Comparison of ENCODE assay signal across 8 cellular contexts in the genomic region with DNA sequence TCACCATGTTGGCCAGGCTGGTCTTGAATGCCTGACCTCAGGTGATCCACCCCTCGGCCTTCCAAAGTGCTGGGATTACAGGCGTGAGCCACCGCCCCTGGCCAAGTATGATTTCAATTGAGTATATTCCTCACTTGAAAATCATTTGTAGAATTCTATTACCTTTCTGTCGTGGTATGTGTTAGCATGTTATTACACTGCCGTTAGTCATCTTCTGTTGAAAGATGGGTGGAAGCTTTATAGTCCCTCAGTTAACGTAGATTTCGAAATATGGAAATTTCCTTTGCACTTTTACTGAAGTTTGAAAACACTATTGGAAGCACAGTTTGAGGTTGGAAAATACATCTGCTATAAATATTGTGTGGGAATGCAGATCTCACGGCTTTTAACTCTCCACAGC. TPM values are rescaled to one million over a fixed set of nuclear protein-coding genes. Genes with fewer than 3 reads are reported as not detected.
A peak's percentile ranks its signal among the peaks of the same experiment; 100 is the strongest.
DNase-seq lines count a peak whose midpoint lies in the region; ATAC-seq and TF ChIP-seq lines count a peak whose summit lies in the region.

No MANE protein-coding gene starts in this region.

- no peak overlapping the region for H3K4me2 ChIP-seq in hepatocyte
- no peak overlapping the region for H3K4me2 ChIP-seq in OCI-LY7 (ENCODE audit: low read length)

- H3K4me3 Mint-ChIP-seq in stimulated activated memory B cell treated with anti-CD40 and anti-IgM and Interleukin-4, amounts not matched to agents 10 μg/mL and 1 μg/mL and 100 μg/mL, for 72 hours: no peak overlapping the region

- H4K20me1 ChIP-seq in hepatocyte (ENCODE audit: insufficient read depth, poor library complexity, severe bottlenecking): no peaks in the 10 kb centered on the region
- no peaks in the 10 kb centered on the region for H4K20me1 ChIP-seq in OCI-LY7 (ENCODE audit: insufficient read depth, low read length)

- H3K27ac Mint-ChIP-seq in activated naive CD4-positive, alpha-beta T cell treated with anti-CD3 and anti-CD28 coated beads, Interleukin-2, amount 50 U/mL, for 72 hours: peak overlapping the region; percentile 94 to 96
- H3K27ac Mint-ChIP-seq in stimulated activated memory B cell treated with anti-CD40 and anti-IgM and Interleukin-4, amounts not matched to agents 10 μg/mL and 1 μg/mL and 100 μg/mL, for 72 hours: no peak overlapping the region

- POLR2A ChIA-PET in OCI-LY7 (lab: Charles Lee): interaction anchor here (0.6 kb wide), 1 partner anchor 290 kb away, joined by 3 read pairs; no protein-coding TSS in a partner anchor

- no peaks in the 10 kb centered on the region for H3K79me2 ChIP-seq in hepatocyte
- no peaks in the 10 kb centered on the region for H3K79me2 ChIP-seq in OCI-LY7 (ENCODE audit: insufficient read depth, low read depth, low read length)

- no peaks in the 10 kb centered on the region for H3K9me3 Mint-ChIP-seq in activated naive CD4-positive, alpha-beta T cell treated with anti-CD3 and anti-CD28 coated beads, Interleukin-2, amount 50 U/mL, for 72 hours
- H3K9me3 Mint-ChIP-seq in stimulated activated memory B cell treated with anti-CD40 and anti-IgM and Interleukin-4, amounts not matched to agents 10 μg/mL and 1 μg/mL and 100 μg/mL, for 72 hours: no peaks in the 10 kb centered on the region

- H3K27me3 ChIP-seq in hepatocyte: no peaks in the 10 kb centered on the region
- H3K27me3 ChIP-seq in thyroid gland: no peaks in the 10 kb centered on the region
- no peaks in the 10 kb centered on the region for H3K27me3 ChIP-seq in right cardiac atrium (ENCODE audit: control insufficient read depth, insufficient read depth)

- peak overlapping the region; percentile 32 for H3K27ac ChIP-seq in hepatocyte
- H3K27ac ChIP-seq in thyroid gland: no peak overlapping the region
- no peak overlapping the region for H3K27ac ChIP-seq in OCI-LY7 (ENCODE audit: low read depth, low read length, poor library complexity, severe bottlenecking)
- H3K27ac ChIP-seq in right cardiac atrium (ENCODE audit: low read length): no peak overlapping the region

- H3K9me3 ChIP-seq in hepatocyte (ENCODE audit: low read depth) (no peaks in the 10 kb centered on the region), thyroid gland (no peaks in the 10 kb centered on the region), OCI-LY7 (ENCODE audit: low read length) (no peaks in the 10 kb centered on the region), right cardiac atrium (ENCODE audit: control insufficient read depth, low read length) (no peaks in the 10 kb centered on the region)

- CTCF ChIA-PET in OCI-LY7 (lab: Charles Lee; ENCODE audit: unreplicated experiment): no interaction called here

- 74% methylated on average over 8 of the region's 8 CpGs for WGBS in hepatocyte (ENCODE audit: low lambda C conversion rate, missing lambda C conversion rate)
- WGBS in thyroid gland, 2 donors: 74 to 87% methylated on average over 8 of the region's 8 CpGs
- 77% methylated on average over 8 of the region's 8 CpGs for WGBS in right cardiac atrium

- H3K4me3 ChIP-seq in hepatocyte (no peak overlapping the region), thyroid gland (replicated peaks in 1 of 3) (no peak overlapping the region), OCI-LY7 (ENCODE audit: low read depth, low read length, poor library complexity, severe bottlenecking) (no peak overlapping the region), right cardiac atrium (ENCODE audit: low read length) (no peak overlapping the region)

- no peak overlapping the region for H2AFZ ChIP-seq in hepatocyte
- no peak overlapping the region for H2AFZ ChIP-seq in OCI-LY7 (ENCODE audit: low read length)

- H3K36me3 Mint-ChIP-seq in activated naive CD4-positive, alpha-beta T cell treated with anti-CD3 and anti-CD28 coated beads, Interleukin-2, amount 50 U/mL, for 72 hours: peaks cover under 1 to 3% of the 10 kb centered on the region in 2 donors
- H3K36me3 Mint-ChIP-seq in stimulated activated memory B cell treated with anti-CD40 and anti-IgM and Interleukin-4, amounts not matched to agents 10 μg/mL and 1 μg/mL and 100 μg/mL, for 72 hours: peaks cover 11% of the 10 kb centered on the region

- TF ChIP-seq POLR2A in thyroid gland (IDR thresholded peaks at IDR 0.05): no peak

- no TSS peak for BruUV-seq in OCI-LY7 (replicated peaks; lab: Mats Ljungman, UMichigan)

- ATAC-seq in activated naive CD4-positive, alpha-beta T cell treated with anti-CD3 and anti-CD28 coated beads, Interleukin-2, amount 50 U/mL, for 72 hours: peak; percentile 76 to 77
- no peak for ATAC-seq in stimulated activated memory B cell treated with anti-CD40 and anti-IgM and Interleukin-4, amounts not matched to agents 10 μg/mL and 1 μg/mL and 100 μg/mL, for 72 hours
- no peak for ATAC-seq in right cardiac atrium

- DNase-seq in AG20443 (ENCODE audit: low spot score) (peak; percentile 68), HS-5 (ENCODE audit: low read depth) (peak; percentile 96), hepatocyte (ENCODE audit: low spot score) (no peak), thyroid gland (no peak), OCI-LY7 (ENCODE audit: low spot score) (no peak), right cardiac atrium (no peak)
- DNase-seq in activated naive CD4-positive, alpha-beta T cell treated with anti-CD3 and anti-CD28 coated beads, Interleukin-2, amount 50 U/mL, for 72 hours (ENCODE audit: low spot score in 2 of 2): peak in 1 of 2 donors; percentile 44

- H3K4me1 Mint-ChIP-seq in stimulated activated memory B cell treated with anti-CD40 and anti-IgM and Interleukin-4, amounts not matched to agents 10 μg/mL and 1 μg/mL and 100 μg/mL, for 72 hours: peaks cover 6% of the 10 kb centered on the region

- H3K4me1 ChIP-seq in hepatocyte (ENCODE audit: insufficient read depth) (no peaks in the 10 kb centered on the region), thyroid gland (no peaks in the 10 kb centered on the region), OCI-LY7 (ENCODE audit: insufficient read depth, low read length, poor library complexity, severe bottlenecking) (no peaks in the 10 kb centered on the region), right cardiac atrium (ENCODE audit: control insufficient read depth, insufficient read depth, low read length) (no peaks in the 10 kb centered on the region)

- TF ChIP-seq CTCF in hepatocyte (IDR thresholded peaks at IDR 0.05; ENCODE audit: poor library complexity) (no peak), thyroid gland (IDR thresholded peaks at IDR 0.05) (no peak), OCI-LY7 (conservative IDR thresholded peaks at IDR 0.05; ENCODE audit: low read length) (no peak)

- intact Hi-C loops in thyroid gland (cut with DNase I) (loop anchor here (5.0 kb wide), 1 partner anchor 195 kb away; no protein-coding TSS in a partner anchor), OCI-LY7 (cut with micrococcal nuclease; ENCODE audit: unreplicated experiment) (no loop called here), right cardiac atrium (cut with DNase I) (no loop called here)

- H3K9me2 ChIP-seq in hepatocyte (replicated peaks; ENCODE audit: insufficient read depth) (no peaks in the 10 kb centered on the region), OCI-LY7 (ENCODE audit: insufficient read depth, low read length) (no peaks in the 10 kb centered on the region)

- H3K27me3 Mint-ChIP-seq in stimulated activated memory B cell treated with anti-CD40 and anti-IgM and Interleukin-4, amounts not matched to agents 10 μg/mL and 1 μg/mL and 100 μg/mL, for 72 hours: no peaks in the 10 kb centered on the region

- H3K36me3 ChIP-seq in hepatocyte (replicated peaks; ENCODE audit: insufficient read depth, low read depth): no peaks in the 10 kb centered on the region
- peaks cover 0 to 8% of the 10 kb centered on the region in 2 donors for H3K36me3 ChIP-seq in thyroid gland
- peaks cover 25% of the 10 kb centered on the region for H3K36me3 ChIP-seq in OCI-LY7 (ENCODE audit: insufficient read depth, low read length)

RNA-seq across cellular contexts. Expression of a gene that starts 14.7 kb away (rescaled TPM):
- 100 to 1,000 TPM in 1 of 2 donors, 10 to 100 TPM in 1; 97.3 to 157 TPM for total RNA-seq in activated naive CD4-positive, alpha-beta T cell treated with anti-CD3 and anti-CD28 coated beads, Interleukin-2, amount 50 U/mL, for 72 hours
- total RNA-seq in hepatocyte (53.6 and 85.7 TPM in 2 replicates), thyroid gland (10 to 100 TPM; 19.1 to 72.2 (median 35.4) TPM), OCI-LY7 (2022) (100 and 107 TPM in 2 replicates), right cardiac atrium (10 to 100 TPM; 19.4 to 26.4 (median 24.6) TPM)
- polyA plus RNA-seq in hepatocyte (54.6 and 64.5 TPM in 2 replicates), right cardiac atrium (17.9 TPM)
- total RNA-seq in OCI-LY7 (2014; rRNA removed; shearing (Covaris generic)): 64.1 and 78.1 TPM in 2 replicates

RNA-seq across cellular contexts. Expression of a gene that starts 33.5 kb away (rescaled TPM):
- total RNA-seq in activated naive CD4-positive, alpha-beta T cell treated with anti-CD3 and anti-CD28 coated beads, Interleukin-2, amount 50 U/mL, for 72 hours: 10 to 100 TPM; 63.9 to 75.1 TPM
- 55.2 and 63.2 TPM in 2 replicates for total RNA-seq in hepatocyte
- polyA plus RNA-seq in hepatocyte: 43.5 and 45.4 TPM in 2 replicates
- total RNA-seq in thyroid gland: 10 to 100 TPM; 41.4 to 50.8 (median 43.0) TPM
- 59.2 and 64.4 TPM in 2 replicates for total RNA-seq in OCI-LY7 (2014; rRNA removed; shearing (Covaris generic))
- total RNA-seq in OCI-LY7 (2022): 98.7 and 102 TPM in 2 replicates
- total RNA-seq in right cardiac atrium: 10 to 100 TPM; 40.5 to 43.7 (median 41.9) TPM
- polyA plus RNA-seq in right cardiac atrium: 21.3 TPM

Comparison
In these comparisons a context has a peak if more than half of its experiments do, and no peak if none do; other contexts are left out.
1. DNase-seq: peak in AG20443 (single experiment) and HS-5 (single experiment); none in hepatocyte (single experiment), thyroid gland (0 of 2), OCI-LY7 (single experiment) and right cardiac atrium (0 of 3).
2. ATAC-seq: peak in activated naive CD4-positive, alpha-beta T cell treated with anti-CD3 and anti-CD28 coated beads, Interleukin-2, amount 50 U/mL, for 72 hours (2 of 2); none in stimulated activated memory B cell treated with anti-CD40 and anti-IgM and Interleukin-4, amounts not matched to agents 10 μg/mL and 1 μg/mL and 100 μg/mL, for 72 hours (single experiment) and right cardiac atrium (0 of 2).